In the genomic region with DNA sequence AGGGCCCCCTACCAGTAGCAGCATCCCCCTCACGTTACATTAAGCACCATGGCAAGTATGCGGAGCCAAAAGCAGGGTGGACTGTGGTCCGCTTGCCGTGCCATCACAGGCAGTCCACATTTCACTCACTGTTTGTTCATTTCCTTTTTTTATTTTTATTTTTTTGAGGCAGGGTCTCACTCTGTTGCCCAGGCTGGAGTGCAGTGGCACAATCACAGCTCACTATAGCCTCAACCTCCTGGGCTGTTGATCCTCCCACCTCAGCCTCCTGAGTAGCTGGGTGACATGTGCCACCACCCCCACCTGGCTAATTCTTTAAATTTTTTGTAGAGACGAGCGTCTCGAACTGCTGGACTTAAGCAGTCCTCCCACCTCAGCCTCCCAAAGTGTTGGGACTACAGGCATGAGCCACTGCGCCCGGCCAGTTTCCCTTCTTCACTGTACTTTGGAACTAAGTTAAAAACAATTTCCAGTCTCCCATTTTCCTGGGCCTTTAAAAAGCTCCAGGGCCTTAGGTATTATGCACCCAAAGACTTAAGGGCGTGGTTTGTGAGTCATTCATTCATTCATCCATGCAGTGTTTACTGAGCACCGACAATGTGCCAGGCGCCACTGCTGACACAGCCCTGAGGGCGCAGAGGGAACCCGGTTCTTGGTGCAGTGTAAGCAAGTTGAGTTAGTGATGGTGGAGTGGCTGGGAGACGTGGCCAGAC, we compare ENCODE assay signal across 20 cellular contexts. TPM values are rescaled to one million over a fixed set of nuclear protein-coding genes. Genes with fewer than 3 reads are reported as not detected.
DNase-seq lines count a peak whose midpoint lies in the region; ATAC-seq, FAIRE-seq and TF ChIP-seq lines count a peak whose summit lies in the region.
"Had no signal": no experiment of that assay in that cellular context is flagged by ENCODE, and none has a peak within 500 bp of the region (broad histone marks: within the 10 kb centered on the region; RNA-seq: fewer than 3 reads in every experiment).

No MANE protein-coding gene starts in this region.

- no peaks in the 10 kb centered on the region for H3K4me1 Mint-ChIP-seq in activated naive CD4-positive, alpha-beta T cell treated with anti-CD3 and anti-CD28 coated beads, Interleukin-2, amount 10 ng/mL, durations not matched to agents 7 days and 5 days
- H3K4me1 Mint-ChIP-seq in stimulated activated naive CD8-positive, alpha-beta T cell treated with anti-CD3 and anti-CD28 coated beads, Interleukin-15, amount 100 ng/mL, for 72 hours: no peaks in the 10 kb centered on the region
- H3K4me1 Mint-ChIP-seq: B cell had no signal

- no peak for FAIRE-seq in HTR-8/SVneo (lab: Jason Lieb, UNC)
- FAIRE-seq: kidney had no signal

- in situ Hi-C loops in Caki2 (cut with HindIII; ENCODE audit: low pct_unique_long_range_greater_than_20kb, low sequenced_read_pairs): no loop called here
- in situ Hi-C loops in brain microvascular endothelial cell (cut with HindIII; ENCODE audit: low pct_ligation_motif_present, low sequenced_read_pairs): no loop called here

- H3K27me3 Mint-ChIP-seq in activated naive CD4-positive, alpha-beta T cell treated with anti-CD3 and anti-CD28 coated beads, Interleukin-2, amount 10 ng/mL, durations not matched to agents 7 days and 5 days: peaks cover 47% of the 10 kb centered on the region
- peaks cover 19% of the 10 kb centered on the region for H3K27me3 Mint-ChIP-seq in stimulated activated naive CD8-positive, alpha-beta T cell treated with anti-CD3 and anti-CD28 coated beads, Interleukin-15, amount 100 ng/mL, for 72 hours

- no peak overlapping the region for H3K4me3 Mint-ChIP-seq in activated naive CD4-positive, alpha-beta T cell treated with anti-CD3 and anti-CD28 coated beads, Interleukin-2, amount 10 ng/mL, durations not matched to agents 7 days and 5 days
- H3K4me3 Mint-ChIP-seq in stimulated activated naive CD8-positive, alpha-beta T cell treated with anti-CD3 and anti-CD28 coated beads, Interleukin-15, amount 100 ng/mL, for 72 hours: no peak overlapping the region
- H3K4me3 Mint-ChIP-seq: activated CD4-positive, alpha-beta memory T cell treated with anti-CD3 and anti-CD28 coated beads for 36 hours; B cell had no signal

- H3K27me3 ChIP-seq in brain microvascular endothelial cell (replicated peaks): no peaks in the 10 kb centered on the region

- CTCF ChIA-PET in activated naive CD4-positive, alpha-beta T cell treated with anti-CD3 and anti-CD28 coated beads, Interleukin-2, amount 10 ng/mL, durations not matched to agents 7 days and 5 days (lab: Charles Lee): no interaction called here

- DNase-seq in Caki2 (ENCODE audit: low read depth) (peak; percentile 83), HTR-8/SVneo (ENCODE audit: insufficient read length, low spot score) (peak; percentile 25), amniotic stem cell (lab: John Stamatoyannopoulos, UW) (peak; percentile 39), islet precursor cell (peak; percentile 71), brain microvascular endothelial cell (no peak)
- DNase-seq in activated naive CD4-positive, alpha-beta T cell treated with anti-CD3 and anti-CD28 coated beads, Interleukin-2, amount 10 ng/mL, durations not matched to agents 7 days and 5 days: no peak
- no peak for DNase-seq in stimulated activated naive CD8-positive, alpha-beta T cell treated with anti-CD3 and anti-CD28 coated beads, Interleukin-15, amount 100 ng/mL, for 72 hours
- DNase-seq: activated CD4-positive, alpha-beta memory T cell treated with anti-CD3 and anti-CD28 coated beads for 36 hours; DND-41; effector CD4-positive, alpha-beta T cell; kidney; NCI-H187; NCI-H748 treated with DMSO at 0.1 percent for 48 hours; psoas muscle; Right ventricle myocardium superior; T1000 had no signal

- no peaks in the 10 kb centered on the region for H3K36me3 Mint-ChIP-seq in activated naive CD4-positive, alpha-beta T cell treated with anti-CD3 and anti-CD28 coated beads, Interleukin-2, amount 10 ng/mL, durations not matched to agents 7 days and 5 days
- H3K36me3 Mint-ChIP-seq: activated CD4-positive, alpha-beta memory T cell treated with anti-CD3 and anti-CD28 coated beads for 36 hours had no signal

- no peak for TF ChIP-seq CTCF in brain microvascular endothelial cell (IDR thresholded peaks at IDR 0.05; ENCODE audit: low read depth, low read length, missing control alignments)

- no peaks in the 10 kb centered on the region for H3K9me3 Mint-ChIP-seq in activated naive CD4-positive, alpha-beta T cell treated with anti-CD3 and anti-CD28 coated beads, Interleukin-2, amount 10 ng/mL, durations not matched to agents 7 days and 5 days
- H3K9me3 Mint-ChIP-seq in stimulated activated naive CD8-positive, alpha-beta T cell treated with anti-CD3 and anti-CD28 coated beads, Interleukin-15, amount 100 ng/mL, for 72 hours: no peaks in the 10 kb centered on the region
- H3K9me3 Mint-ChIP-seq: activated CD4-positive, alpha-beta memory T cell treated with anti-CD3 and anti-CD28 coated beads for 36 hours had no signal

- H3K27ac Mint-ChIP-seq in activated naive CD4-positive, alpha-beta T cell treated with anti-CD3 and anti-CD28 coated beads, Interleukin-2, amount 10 ng/mL, durations not matched to agents 7 days and 5 days: no peak overlapping the region
- H3K27ac Mint-ChIP-seq in stimulated activated naive CD8-positive, alpha-beta T cell treated with anti-CD3 and anti-CD28 coated beads, Interleukin-15, amount 100 ng/mL, for 72 hours: no peak overlapping the region
- H3K27ac Mint-ChIP-seq: activated CD4-positive, alpha-beta memory T cell treated with anti-CD3 and anti-CD28 coated beads for 36 hours; B cell had no signal

- H3K4me3 ChIP-seq in brain microvascular endothelial cell (ENCODE audit: low read depth, low read length): no peak overlapping the region
- H3K4me3 ChIP-seq: psoas muscle had no signal

- H3K36me3 ChIP-seq in brain microvascular endothelial cell (replicated peaks): no peaks in the 10 kb centered on the region

- H3K27ac ChIP-seq in brain microvascular endothelial cell: no peak overlapping the region
- H3K27ac ChIP-seq: KMS-11, psoas muscle had no signal

- no peak for ATAC-seq in HG03432 (IDR thresholded peaks at IDR 0.05; ENCODE audit: unreplicated experiment)
- ATAC-seq in stimulated activated naive CD8-positive, alpha-beta T cell treated with anti-CD3 and anti-CD28 coated beads, Interleukin-15, amount 100 ng/mL, for 72 hours: no peak
- ATAC-seq: psoas muscle had no signal

RNA-seq across cellular contexts. Expression of a gene that starts 19.9 kb away (rescaled TPM):
- 3.0 and 7.6 TPM in 2 replicates for total RNA-seq in Caki2 (2014; rRNA removed; shearing (Covaris generic); ENCODE audit: low replicate concordance)
- total RNA-seq: B cell, myocyte had no signal

RNA-seq across cellular contexts. Expression of a gene that starts 43.4 kb away (rescaled TPM):
- 23.1 and 34.4 TPM in 2 replicates for total RNA-seq in Caki2 (2014; rRNA removed; shearing (Covaris generic); ENCODE audit: low replicate concordance)

RNA-seq across cellular contexts. Expression of a gene that starts 59.4 kb away (rescaled TPM):
- total RNA-seq in Caki2 (2014; rRNA removed; shearing (Covaris generic); ENCODE audit: low replicate concordance): 67.2 and 70.5 TPM in 2 replicates

Comparison
In these comparisons a context has a peak if more than half of its experiments do, and no peak if none do; other contexts are left out.
1. DNase-seq: peak in Caki2 (single experiment), HTR-8/SVneo (single experiment), amniotic stem cell (single experiment) and islet precursor cell (single experiment); none in activated naive CD4-positive, alpha-beta T cell treated with anti-CD3 and anti-CD28 coated beads, Interleukin-2, amount 10 ng/mL, durations not matched to agents 7 days and 5 days (single experiment), brain microvascular endothelial cell (single experiment) and stimulated activated naive CD8-positive, alpha-beta T cell treated with anti-CD3 and anti-CD28 coated beads, Interleukin-15, amount 100 ng/mL, for 72 hours (0 of 2).